ENCODE assay signal across 8 cellular contexts in the genomic region with DNA sequence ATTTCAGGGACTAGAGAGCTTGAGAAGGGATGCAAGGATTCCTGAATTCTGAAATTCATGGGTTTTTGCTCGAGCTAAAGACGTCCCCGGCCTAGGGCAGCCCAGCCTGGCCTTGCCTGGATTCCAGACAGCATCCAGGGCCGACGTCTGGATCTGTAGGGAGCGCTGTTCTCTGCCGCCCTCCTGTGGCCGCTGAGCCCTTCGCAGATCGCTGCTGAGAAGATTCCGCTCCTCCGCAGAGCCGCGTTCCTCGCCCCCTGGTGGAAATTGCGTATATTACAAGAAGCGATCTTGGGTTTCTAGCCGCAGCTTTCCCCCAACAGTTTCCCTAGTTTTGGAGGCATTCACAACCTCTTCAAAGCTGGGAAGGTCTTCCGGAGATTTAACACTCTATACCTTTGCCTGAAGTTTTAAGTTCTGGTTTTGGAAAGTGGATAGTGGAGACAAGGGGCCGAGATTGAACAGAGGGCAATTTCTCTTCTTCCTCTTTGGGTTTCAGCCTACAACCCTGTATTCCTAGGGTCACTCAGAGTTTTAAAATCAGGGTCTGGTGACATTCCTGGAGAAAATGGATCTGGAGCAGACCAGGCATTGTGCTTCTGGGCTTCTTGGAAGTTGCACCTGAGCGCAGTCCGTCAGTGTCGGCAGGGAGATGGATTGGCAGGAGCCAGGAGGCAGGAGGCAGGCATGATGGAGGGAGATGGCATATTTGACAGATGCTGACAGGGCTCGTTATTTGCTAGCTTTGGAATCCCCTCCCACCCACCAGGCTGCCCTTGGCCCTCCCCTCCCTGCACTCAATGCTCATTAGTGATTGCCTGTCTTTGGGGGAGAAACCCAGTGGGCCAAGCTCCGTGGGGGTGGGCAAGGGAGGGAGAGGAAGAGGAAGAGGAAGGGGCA. TPM values are rescaled to one million over a fixed set of nuclear protein-coding genes. Genes with fewer than 3 reads are reported as not detected.
DNase-seq lines count a peak whose midpoint lies in the region; ATAC-seq and TF ChIP-seq lines count a peak whose summit lies in the region.

No MANE protein-coding gene starts in this region.

- no peaks in the 10 kb centered on the region for H3K9me3 ChIP-seq in colonic mucosa
- no peaks in the 10 kb centered on the region for H3K9me3 ChIP-seq in right lobe of liver

- H3K36me3 ChIP-seq in colonic mucosa: no peaks in the 10 kb centered on the region
- no peaks in the 10 kb centered on the region for H3K36me3 ChIP-seq in right lobe of liver

- no peak overlapping the region for H3K9ac ChIP-seq in colonic mucosa (ENCODE audit: low read depth in 2 of 2, low read length in 2 of 2)

- TF ChIP-seq CTCF in colonic mucosa (IDR thresholded peaks at IDR 0.05) (peak; percentile 100), right lobe of liver (IDR thresholded peaks at IDR 0.05) (peak; percentile 100)

- H3K4me1 ChIP-seq in colonic mucosa: peaks cover 8% of the 10 kb centered on the region
- peaks cover 0 to 15% (median 7%) of the 10 kb centered on the region in 4 donors for H3K4me1 ChIP-seq in right lobe of liver

- no peak overlapping the region for H3K27ac ChIP-seq in colonic mucosa
- no peak overlapping the region for H3K27ac ChIP-seq in right lobe of liver

- peak; percentile 94 for DNase-seq in DMS53 (lab: John Stamatoyannopoulos, UW)
- DNase-seq in NCI-H748 (lab: John Stamatoyannopoulos, UW; ENCODE audit: unreplicated experiment): peak; percentile 88
- DNase-seq in activated CD4-positive, alpha-beta T cell treated with anti-CD3 and anti-CD28 coated beads, Interleukin-2, amount 50 U/mL, for 4 hours: peak; percentile 82 to 84
- DNase-seq in colonic mucosa: peak; percentile 93
- peak; percentile 91 to 94 (median 93) for DNase-seq in right lobe of liver
- DNase-seq in stimulated activated CD4-positive, alpha-beta T cell treated with anti-CD3 and anti-CD28 coated beads, Interleukin-4, amount 100 ng/mL, for 4 hours: peak; percentile 77 to 81

- peaks cover 60% of the 10 kb centered on the region for H3K27me3 ChIP-seq in colonic mucosa
- peaks cover 0 to 16% of the 10 kb centered on the region in 2 donors for H3K27me3 ChIP-seq in right lobe of liver

- no peak for TF ChIP-seq POLR2A in right lobe of liver (IDR thresholded peaks at IDR 0.05)

- intact Hi-C loops in colonic mucosa (cut with DNase I) (no loop called here), right lobe of liver (cut with DNase I) (loop anchor here in 1 of 2 donors (10.0 kb wide), 1 partner anchor 192 kb away; no protein-coding TSS in a partner anchor)

- WGBS in right lobe of liver (ENCODE audit: insufficient coverage, low coverage, low lambda C conversion rate, missing lambda C conversion rate): 23% methylated on average over 6 of the region's 25 CpGs

- H3K4me3 ChIP-seq in colonic mucosa (no peak overlapping the region), right lobe of liver (no peak overlapping the region)

- peak; percentile 37 for ATAC-seq in HG03442 (IDR thresholded peaks at IDR 0.05; ENCODE audit: unreplicated experiment)
- peak; percentile 94 to 98 (median 96) for ATAC-seq in right lobe of liver
- no peak for ATAC-seq in GM21381 (IDR thresholded peaks at IDR 0.05; ENCODE audit: unreplicated experiment)

RNA-seq across cellular contexts. Expression of gene CISTR, which starts 4.9 kb away (rescaled TPM):
- not detected for total RNA-seq in colonic mucosa
- not detected for total RNA-seq in right lobe of liver

RNA-seq across cellular contexts. Expression of gene CALCOCO1, which starts 19.6 kb away (rescaled TPM):
- total RNA-seq in colonic mucosa: 10 to 100 TPM; 36.0 to 64.5 TPM
- 10 to 100 TPM; 25.4 to 53.7 (median 34.2) TPM for total RNA-seq in right lobe of liver
